Comparison of ENCODE assay signal across 1 cellular context in genomic region chr6:44234101-44235090, GRCh38.
TF ChIP-seq lines count a peak whose summit lies in the region.

No MANE protein-coding gene starts in this region.

TF ChIP-seq in HepG2, 621 proteins besides CTCF, POLR2A, EP300 and RAD21 (continued from another document and continues in another):
- TF ChIP-seq ZBED4 (CRISPR knock-in tag; IDR thresholded peaks at IDR 0.05; ENCODE audit: borderline replicate concordance) (peak; percentile 99), ZNF124 (CRISPR knock-in tag; IDR thresholded peaks at IDR 0.05) (peak; percentile 35; the same call in 1 of the 2 replicates), MXD4 (CRISPR knock-in tag; IDR thresholded peaks at IDR 0.05) (no peak), HOXA3 (CRISPR knock-in tag; IDR thresholded peaks at IDR 0.05) (peak; percentile 44; the same call in 1 of the 2 replicates), ZFY (CRISPR knock-in tag; IDR thresholded peaks at IDR 0.05) (peak; percentile 49; the same call in 1 of the 2 replicates), MIER2 (CRISPR knock-in tag; IDR thresholded peaks at IDR 0.05) (0 out of 2 replicates have a peak, but pooled peaks have one; percentile 24), NBN (conservative IDR thresholded peaks at IDR 0.05) (no peak), ZBTB37 (CRISPR knock-in tag; IDR thresholded peaks at IDR 0.05) (no peak), ZNF670 (CRISPR knock-in tag; IDR thresholded peaks at IDR 0.05; ENCODE audit: borderline replicate concordance) (no peak), PHF21A (CRISPR knock-in tag; IDR thresholded peaks at IDR 0.05) (peak; percentile 43; the same call in 1 of the 2 replicates), PRDM4 (CRISPR knock-in tag; IDR thresholded peaks at IDR 0.05; ENCODE audit: borderline replicate concordance) (no peak), ZNF143 (CRISPR knock-in tag; IDR thresholded peaks at IDR 0.05) (no peak), ASH2L (IDR thresholded peaks at IDR 0.05; ENCODE audit: insufficient read length, low read depth, low read length) (no peak), ZBTB46 (CRISPR knock-in tag; IDR thresholded peaks at IDR 0.05; ENCODE audit: borderline replicate concordance) (no peak), TOE1 (CRISPR knock-in tag; IDR thresholded peaks at IDR 0.05) (no peak), ZSCAN29 (CRISPR knock-in tag; conservative IDR thresholded peaks at IDR 0.05) (no peak), AFF4 (CRISPR knock-in tag; IDR thresholded peaks at IDR 0.05) (no peak), TBP (CRISPR knock-in tag; IDR thresholded peaks at IDR 0.05) (no peak), ZBTB3 (CRISPR knock-in tag; IDR thresholded peaks at IDR 0.05; ENCODE audit: borderline replicate concordance, low read depth) (no peak), ZNF563 (CRISPR knock-in tag; IDR thresholded peaks at IDR 0.05) (no peak), ESRRA (CRISPR knock-in tag; IDR thresholded peaks at IDR 0.05; ENCODE audit: low read depth) (no peak), ATF5 (CRISPR knock-in tag; IDR thresholded peaks at IDR 0.05; ENCODE audit: low read depth) (no peak), YEATS4 (CRISPR knock-in tag; IDR thresholded peaks at IDR 0.05; ENCODE audit: borderline replicate concordance) (no peak), SRY (CRISPR knock-in tag; IDR thresholded peaks at IDR 0.05) (no peak), HCFC1 (IDR thresholded peaks at IDR 0.05; ENCODE audit: low read depth, low read length) (no peak), THAP11 (CRISPR knock-in tag; IDR thresholded peaks at IDR 0.05) (peak; percentile 53; the same call in 1 of the 2 replicates), ZNF530 (CRISPR knock-in tag; IDR thresholded peaks at IDR 0.05; ENCODE audit: low read depth) (no peak), ZNF652 (CRISPR knock-in tag; IDR thresholded peaks at IDR 0.05; ENCODE audit: borderline replicate concordance, low read depth) (no peak), ZNF275 (CRISPR knock-in tag; IDR thresholded peaks at IDR 0.05; ENCODE audit: borderline replicate concordance) (no peak), ATF7 (IDR thresholded peaks at IDR 0.05) (no peak), ATF7 (CRISPR knock-in tag; IDR thresholded peaks at IDR 0.05) (no peak), PTBP1 (IDR thresholded peaks at IDR 0.05; ENCODE audit: low read depth, low read length, poor library complexity, severe bottlenecking) (no peak), CEBPB (IDR thresholded peaks at IDR 0.05; ENCODE audit: borderline replicate concordance, low read depth, low read length) (no peak), RBAK (CRISPR knock-in tag; IDR thresholded peaks at IDR 0.05) (no peak), ZNF362 (CRISPR knock-in tag; IDR thresholded peaks at IDR 0.05; ENCODE audit: borderline replicate concordance) (no peak), PITX1 (CRISPR knock-in tag; IDR thresholded peaks at IDR 0.05) (no peak; the same call in 1 of the 2 replicates), ZNF879 (CRISPR knock-in tag; IDR thresholded peaks at IDR 0.05) (0 out of 2 replicates have a peak, but pooled peaks have one; percentile 10), ELF3 (CRISPR knock-in tag; IDR thresholded peaks at IDR 0.05) (peak; percentile 45; the same call in 1 of the 2 replicates), SP5 (CRISPR knock-in tag; IDR thresholded peaks at IDR 0.05; ENCODE audit: borderline replicate concordance, low read depth) (no peak), SNAPC4 (CRISPR knock-in tag; IDR thresholded peaks at IDR 0.05) (no peak), KLF12 (CRISPR knock-in tag; IDR thresholded peaks at IDR 0.05; ENCODE audit: borderline replicate concordance) (no peak)
